ENCODE assay signal across 16 cellular contexts in the genomic region with DNA sequence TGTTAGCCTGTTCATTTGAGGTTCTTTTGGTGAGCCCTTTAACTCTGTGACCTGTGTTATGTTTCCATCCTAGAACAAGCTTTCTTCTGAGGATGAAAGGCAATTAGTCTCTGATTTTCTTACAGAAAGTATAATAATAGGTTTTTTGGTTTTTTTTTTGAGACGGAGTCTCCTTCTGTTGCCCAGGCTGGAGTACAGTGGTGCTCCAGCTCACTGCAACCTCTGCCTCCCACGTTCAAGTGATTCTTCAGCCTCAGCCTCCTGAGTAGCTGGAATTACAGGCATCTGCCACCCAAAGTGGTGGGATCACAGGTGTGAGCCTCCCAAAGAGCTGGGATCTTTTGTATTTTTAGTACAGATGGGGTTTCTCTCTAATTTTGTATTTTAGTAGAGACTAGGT. TPM values are rescaled to one million over a fixed set of nuclear protein-coding genes. Genes with fewer than 3 reads are reported as not detected.
DNase-seq lines count a peak whose midpoint lies in the region; ATAC-seq, FAIRE-seq and TF ChIP-seq lines count a peak whose summit lies in the region.
"Had no signal": no experiment of that assay in that cellular context is flagged by ENCODE, and none has a peak within 500 bp of the region (broad histone marks: within the 10 kb centered on the region; RNA-seq: fewer than 3 reads in every experiment).

No MANE protein-coding gene starts in this region.

- TF ChIP-seq POLR2A in GM12892 (IDR thresholded peaks at IDR 0.05; ENCODE audit: low read depth, low read length), result no peak

- H3K9me3 ChIP-seq in A673 (ENCODE audit: low read depth, low read length, poor library complexity, severe bottlenecking) (no peaks in the 10 kb centered on the region), neuron (ENCODE audit: low read length) (no peaks in the 10 kb centered on the region)
- no peaks in the 10 kb centered on the region for H3K9me3 ChIP-seq in effector memory CD4-positive, alpha-beta T cell (ENCODE audit: control insufficient read depth, low read length)
- H3K9me3 ChIP-seq: adrenal gland, spleen had no signal

- no peaks in the 10 kb centered on the region for H3K27me3 ChIP-seq in A673 (replicated peaks; ENCODE audit: insufficient read depth, low read depth, low read length, poor library complexity)
- no peaks in the 10 kb centered on the region for H3K27me3 ChIP-seq in neuron (ENCODE audit: insufficient read depth, low read length)
- H3K27me3 ChIP-seq in effector memory CD4-positive, alpha-beta T cell (replicated peaks; ENCODE audit: control insufficient read depth, insufficient read depth, low read length, poor library complexity, severe bottlenecking), result no peaks in the 10 kb centered on the region
- H3K27me3 ChIP-seq: adrenal gland, spleen had no signal

- H3K36me3 ChIP-seq in A673 (ENCODE audit: insufficient read depth, low read length, poor library complexity, severe bottlenecking) (no peaks in the 10 kb centered on the region), neuron (ENCODE audit: insufficient read depth, low read length) (no peaks in the 10 kb centered on the region)
- H3K36me3 ChIP-seq in effector memory CD4-positive, alpha-beta T cell (ENCODE audit: control insufficient read depth, insufficient read depth, low read length), result no peaks in the 10 kb centered on the region
- H3K36me3 ChIP-seq: adrenal gland, spleen had no signal

- H3K4me1 ChIP-seq in A673 (ENCODE audit: insufficient read depth, low read length, poor library complexity, severe bottlenecking) (peaks cover 6% of the 10 kb centered on the region), neuron (ENCODE audit: insufficient read depth, low read length) (no peaks in the 10 kb centered on the region)
- peaks cover 2% of the 10 kb centered on the region for H3K4me1 ChIP-seq in effector memory CD4-positive, alpha-beta T cell (ENCODE audit: control insufficient read depth, insufficient read depth, low read length, poor library complexity, severe bottlenecking)
- H3K4me1 ChIP-seq: adrenal gland had no signal

- TF ChIP-seq CTCF in A673 (conservative IDR thresholded peaks at IDR 0.05; ENCODE audit: low read depth, low read length) (no peak), choroid plexus epithelial cell (conservative IDR thresholded peaks at IDR 0.05; ENCODE audit: low read depth, low read length) (no peak)

- FAIRE-seq in GM12892 (lab: Jason Lieb, UNC), result no peak
- FAIRE-seq: urothelium cell line had no signal

- intact Hi-C loops in A673 (cut with micrococcal nuclease; ENCODE audit: unreplicated experiment), result loop anchor here (2.0 kb wide), 1 partner anchor 503 kb away; no protein-coding TSS in a partner anchor

- DNase-seq in A673 (ENCODE audit: low spot score), result no peak
- peak; percentile 66 for DNase-seq in NCI-H2171 treated with DMSO at 0.1 percent for 48 hours (lab: John Stamatoyannopoulos, UW)
- no peak for DNase-seq in choroid plexus epithelial cell (ENCODE audit: low read depth)
- DNase-seq in effector memory CD4-positive, alpha-beta T cell, result no peak
- DNase-seq in GM12892 (ENCODE audit: insufficient read length), result no peak
- DNase-seq: activated CD4-positive, alpha-beta memory T cell treated with anti-CD3 and anti-CD28 coated beads, Interleukin-2, amount 10 ng/mL, durations not matched to agents 7 days and 5 days; activated T-cell treated with anti-CD3 and anti-CD28 coated beads, Interleukin-2, amount 50 U/mL, for 72 hours; glutamatergic neuron; NCI-H1436 treated with DMSO at 0.1 percent for 48 hours; spleen had no signal

- no peak for ATAC-seq in GM21423 (IDR thresholded peaks at IDR 0.05; ENCODE audit: unreplicated experiment)
- ATAC-seq in HG03378 (IDR thresholded peaks at IDR 0.05; ENCODE audit: unreplicated experiment), result no peak
- ATAC-seq: activated T-cell treated with anti-CD3 and anti-CD28 coated beads, Interleukin-2, amount 50 U/mL, for 72 hours had no signal

- H3K27ac ChIP-seq in A673 (ENCODE audit: low read depth, low read length, poor library complexity, severe bottlenecking), result no peak overlapping the region
- H3K27ac ChIP-seq in effector memory CD4-positive, alpha-beta T cell (ENCODE audit: insufficient read depth, low read length, poor library complexity, severe bottlenecking), result no peak overlapping the region
- H3K27ac ChIP-seq: adrenal gland, SK-N-MC had no signal

- CTCF ChIA-PET in A673 (lab: Charles Lee), result interaction anchor here (1.0 to 1.1 kb wide), 2 partner anchors 495 to 504 kb away, joined by 3 to 6 read pairs; no protein-coding TSS in a partner anchor

- H3K4me3 ChIP-seq in A673 (ENCODE audit: low read depth, low read length, poor library complexity, severe bottlenecking), result peak overlapping the region; percentile 27
- peak overlapping the region; percentile 6 for H3K4me3 ChIP-seq in choroid plexus epithelial cell (ENCODE audit: low read depth, low read length)
- no peak overlapping the region for H3K4me3 ChIP-seq in neuron (ENCODE audit: low read length)
- H3K4me3 ChIP-seq in effector memory CD4-positive, alpha-beta T cell (ENCODE audit: insufficient read depth, low read depth, low read length, poor library complexity, severe bottlenecking), result no peak overlapping the region

- peak overlapping the region; percentile 36 for H2AFZ ChIP-seq in neuron (ENCODE audit: low read depth, low read length)

- no TSS peak for BruUV-seq in A673 (replicated peaks; lab: Mats Ljungman, UMichigan)

- POLR2A ChIA-PET in A673 (lab: Charles Lee; ENCODE audit: low non-redundant PET), result no interaction called here

RNA-seq across cellular contexts. Expression of gene SYNE2, which starts 52.7 kb away (rescaled TPM):
- total RNA-seq in A673 (2021), result 68.2 and 79.9 TPM in 2 replicates
- polyA plus RNA-seq in GM12892 (2012; ENCODE audit: missing spikeins), result 11.6 TPM

Comparison
In these comparisons a context has a peak if more than half of its experiments do, and no peak if none do; other contexts are left out.
1. H3K4me3 ChIP-seq: peak in A673 (single experiment) and choroid plexus epithelial cell (single experiment); none in neuron (single experiment) and effector memory CD4-positive, alpha-beta T cell (single experiment).